In the genomic region with DNA sequence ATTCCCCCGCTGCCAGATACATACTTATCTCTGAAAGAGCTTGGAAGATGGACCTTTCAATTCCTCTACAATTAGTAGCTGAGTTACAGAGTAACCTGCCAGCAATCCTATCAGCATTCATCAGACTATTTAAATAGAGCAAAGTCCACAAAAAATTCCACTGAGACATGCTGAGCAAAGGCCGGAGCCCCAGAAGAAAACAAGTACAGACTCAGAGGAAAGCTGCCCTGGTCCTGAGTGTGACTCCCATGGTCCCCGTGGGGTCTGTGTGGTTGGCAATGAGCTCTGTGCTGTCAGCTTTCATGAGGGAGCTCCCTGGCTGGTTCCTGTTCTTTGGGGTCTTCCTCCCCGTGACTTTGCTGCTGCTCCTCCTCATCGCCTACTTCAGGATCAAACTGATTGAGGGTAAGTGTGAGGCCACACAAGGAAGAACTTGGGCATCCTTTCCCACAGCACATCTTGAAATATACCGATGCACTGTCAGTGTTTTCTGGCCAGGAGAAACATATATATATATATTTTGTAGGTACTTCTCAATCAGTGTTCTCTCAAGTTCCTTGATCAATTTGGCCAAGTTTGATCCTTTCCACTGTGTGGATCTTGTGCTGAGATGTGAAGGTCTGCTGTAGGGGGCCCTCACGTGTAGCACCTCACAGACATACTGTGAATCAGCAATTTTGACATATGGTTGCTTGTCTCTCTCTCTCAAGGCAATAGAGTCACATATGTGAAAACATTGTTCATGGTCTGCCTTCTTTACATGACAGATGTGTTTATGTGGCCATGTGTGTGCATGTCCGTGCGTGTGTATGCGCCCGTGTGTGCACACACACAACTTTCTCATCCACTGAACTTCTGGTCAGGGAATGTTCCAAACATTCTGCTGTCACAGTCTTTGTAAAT, we compare ENCODE assay signal across 1 cellular context.
TF ChIP-seq lines count a peak whose summit lies in the region.

Gene SMLR1 (plus strand): TSS at position 160 of the 903 bp plus-strand sequence. CDS start 8 bp downstream, at position 168.

TF ChIP-seq in HepG2, 621 proteins besides CTCF, POLR2A, EP300 and RAD21 (continued from another document and continues in another):
- TF ChIP-seq, protein P1, sequence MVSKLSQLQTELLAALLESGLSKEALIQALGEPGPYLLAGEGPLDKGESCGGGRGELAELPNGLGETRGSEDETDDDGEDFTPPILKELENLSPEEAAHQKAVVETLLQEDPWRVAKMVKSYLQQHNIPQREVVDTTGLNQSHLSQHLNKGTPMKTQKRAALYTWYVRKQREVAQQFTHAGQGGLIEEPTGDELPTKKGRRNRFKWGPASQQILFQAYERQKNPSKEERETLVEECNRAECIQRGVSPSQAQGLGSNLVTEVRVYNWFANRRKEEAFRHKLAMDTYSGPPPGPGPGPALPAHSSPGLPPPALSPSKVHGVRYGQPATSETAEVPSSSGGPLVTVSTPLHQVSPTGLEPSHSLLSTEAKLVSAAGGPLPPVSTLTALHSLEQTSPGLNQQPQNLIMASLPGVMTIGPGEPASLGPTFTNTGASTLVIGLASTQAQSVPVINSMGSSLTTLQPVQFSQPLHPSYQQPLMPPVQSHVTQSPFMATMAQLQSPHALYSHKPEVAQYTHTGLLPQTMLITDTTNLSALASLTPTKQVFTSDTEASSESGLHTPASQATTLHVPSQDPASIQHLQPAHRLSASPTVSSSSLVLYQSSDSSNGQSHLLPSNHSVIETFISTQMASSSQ (IDR thresholded peaks at IDR 0.05; ENCODE audit: low read depth) = peak; percentile 86
- TF ChIP-seq, protein P1 (CRISPR knock-in tag; IDR thresholded peaks at IDR 0.05; ENCODE audit: borderline replicate concordance) = peak; percentile 93
- TF ChIP-seq ZNF563 (CRISPR knock-in tag; IDR thresholded peaks at IDR 0.05) (peak; percentile 68; the same call in 1 of the 2 replicates), RFXAP (CRISPR knock-in tag; IDR thresholded peaks at IDR 0.05; ENCODE audit: borderline replicate concordance) (no peak), ZNF709 (CRISPR knock-in tag; IDR thresholded peaks at IDR 0.05) (peak; percentile 54; the same call in 1 of the 2 replicates), RBAK (CRISPR knock-in tag; IDR thresholded peaks at IDR 0.05) (no peak), MED1 (CRISPR knock-in tag; IDR thresholded peaks at IDR 0.05) (peak; percentile 92), NR2F2 (IDR thresholded peaks at IDR 0.05; ENCODE audit: borderline replicate concordance, low read depth) (peak; percentile 70), SMARCC2 (IDR thresholded peaks at IDR 0.05) (no peak), SOX6 (IDR thresholded peaks at IDR 0.05) (no peak), SOX6 (CRISPR knock-in tag; IDR thresholded peaks at IDR 0.05) (peak; percentile 89), BCL6 (CRISPR knock-in tag; IDR thresholded peaks at IDR 0.05) (peak; percentile 69; the same call in 1 of the 2 replicates), SP1 (IDR thresholded peaks at IDR 0.05) (no peak), SP1 (CRISPR knock-in tag; IDR thresholded peaks at IDR 0.05) (no peak), HDAC1 (CRISPR knock-in tag; IDR thresholded peaks at IDR 0.05) (peak; percentile 60), IKZF1 (IDR thresholded peaks at IDR 0.05) (no peak), SIN3B (IDR thresholded peaks at IDR 0.05; ENCODE audit: low read length) (no peak), WIZ (CRISPR knock-in tag; IDR thresholded peaks at IDR 0.05) (peak; percentile 35; the same call in 1 of the 2 replicates), ZFAT (CRISPR knock-in tag; conservative IDR thresholded peaks at IDR 0.05) (no peak), KLF16 (CRISPR knock-in tag; IDR thresholded peaks at IDR 0.05) (peak in 1 of 2 experiments; percentile 84; a peak in 2 of 4 replicates), MEF2D (CRISPR knock-in tag; IDR thresholded peaks at IDR 0.05) (no peak; the same call in 1 of the 2 replicates), ZBTB44 (CRISPR knock-in tag; IDR thresholded peaks at IDR 0.05) (no peak), FUBP1 (CRISPR knock-in tag; IDR thresholded peaks at IDR 0.05; ENCODE audit: borderline replicate concordance) (peak; percentile 93; the same call in 1 of the 2 replicates), ZBTB20 (CRISPR knock-in tag; IDR thresholded peaks at IDR 0.05; ENCODE audit: borderline replicate concordance, low read depth) (peak; percentile 16; the same call in 1 of the 2 replicates), SKI (IDR thresholded peaks at IDR 0.05; ENCODE audit: partially characterized antibody) (no peak), ZFP1 (CRISPR knock-in tag; IDR thresholded peaks at IDR 0.05) (no peak; the same call in 1 of the 2 replicates), MAFK (conservative IDR thresholded peaks at IDR 0.05 in 1 of 2, IDR thresholded peaks at IDR 0.05 in 1 of 2; ENCODE audit: low read length in 2 of 2) (peak; percentile 76 to 92), FOXA1 (IDR thresholded peaks at IDR 0.05) (no peak), FOXA1 (CRISPR knock-in tag; IDR thresholded peaks at IDR 0.05) (peak; percentile 37; the same call in 1 of the 2 replicates), MYNN (CRISPR knock-in tag; IDR thresholded peaks at IDR 0.05; ENCODE audit: low read depth) (peak; percentile 45; the same call in 1 of the 2 replicates), IRF2 (CRISPR knock-in tag; IDR thresholded peaks at IDR 0.05) (peak; percentile 74), ZNF577 (CRISPR knock-in tag; IDR thresholded peaks at IDR 0.05; ENCODE audit: borderline replicate concordance, low read depth) (no peak)
- TF ChIP-seq, protein P2, sequence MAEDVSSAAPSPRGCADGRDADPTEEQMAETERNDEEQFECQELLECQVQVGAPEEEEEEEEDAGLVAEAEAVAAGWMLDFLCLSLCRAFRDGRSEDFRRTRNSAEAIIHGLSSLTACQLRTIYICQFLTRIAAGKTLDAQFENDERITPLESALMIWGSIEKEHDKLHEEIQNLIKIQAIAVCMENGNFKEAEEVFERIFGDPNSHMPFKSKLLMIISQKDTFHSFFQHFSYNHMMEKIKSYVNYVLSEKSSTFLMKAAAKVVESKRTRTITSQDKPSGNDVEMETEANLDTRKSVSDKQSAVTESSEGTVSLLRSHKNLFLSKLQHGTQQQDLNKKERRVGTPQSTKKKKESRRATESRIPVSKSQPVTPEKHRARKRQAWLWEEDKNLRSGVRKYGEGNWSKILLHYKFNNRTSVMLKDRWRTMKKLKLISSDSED (CRISPR knock-in tag; IDR thresholded peaks at IDR 0.05) = no peak
- TF ChIP-seq, protein P3, sequence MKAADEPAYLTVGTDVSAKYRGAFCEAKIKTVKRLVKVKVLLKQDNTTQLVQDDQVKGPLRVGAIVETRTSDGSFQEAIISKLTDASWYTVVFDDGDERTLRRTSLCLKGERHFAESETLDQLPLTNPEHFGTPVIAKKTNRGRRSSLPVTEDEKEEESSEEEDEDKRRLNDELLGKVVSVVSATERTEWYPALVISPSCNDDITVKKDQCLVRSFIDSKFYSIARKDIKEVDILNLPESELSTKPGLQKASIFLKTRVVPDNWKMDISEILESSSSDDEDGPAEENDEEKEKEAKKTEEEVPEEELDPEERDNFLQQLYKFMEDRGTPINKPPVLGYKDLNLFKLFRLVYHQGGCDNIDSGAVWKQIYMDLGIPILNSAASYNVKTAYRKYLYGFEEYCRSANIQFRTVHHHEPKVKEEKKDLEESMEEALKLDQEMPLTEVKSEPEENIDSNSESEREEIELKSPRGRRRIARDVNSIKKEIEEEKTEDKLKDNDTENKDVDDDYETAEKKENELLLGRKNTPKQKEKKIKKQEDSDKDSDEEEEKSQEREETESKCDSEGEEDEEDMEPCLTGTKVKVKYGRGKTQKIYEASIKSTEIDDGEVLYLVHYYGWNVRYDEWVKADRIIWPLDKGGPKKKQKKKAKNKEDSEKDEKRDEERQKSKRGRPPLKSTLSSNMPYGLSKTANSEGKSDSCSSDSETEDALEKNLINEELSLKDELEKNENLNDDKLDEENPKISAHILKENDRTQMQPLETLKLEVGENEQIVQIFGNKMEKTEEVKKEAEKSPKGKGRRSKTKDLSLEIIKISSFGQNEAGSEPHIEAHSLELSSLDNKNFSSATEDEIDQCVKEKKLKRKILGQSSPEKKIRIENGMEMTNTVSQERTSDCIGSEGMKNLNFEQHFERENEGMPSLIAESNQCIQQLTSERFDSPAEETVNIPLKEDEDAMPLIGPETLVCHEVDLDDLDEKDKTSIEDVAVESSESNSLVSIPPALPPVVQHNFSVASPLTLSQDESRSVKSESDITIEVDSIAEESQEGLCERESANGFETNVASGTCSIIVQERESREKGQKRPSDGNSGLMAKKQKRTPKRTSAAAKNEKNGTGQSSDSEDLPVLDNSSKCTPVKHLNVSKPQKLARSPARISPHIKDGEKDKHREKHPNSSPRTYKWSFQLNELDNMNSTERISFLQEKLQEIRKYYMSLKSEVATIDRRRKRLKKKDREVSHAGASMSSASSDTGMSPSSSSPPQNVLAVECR (CRISPR knock-in tag; IDR thresholded peaks at IDR 0.05; ENCODE audit: borderline replicate concordance) = peak; percentile 66
- TF ChIP-seq, protein P4, sequence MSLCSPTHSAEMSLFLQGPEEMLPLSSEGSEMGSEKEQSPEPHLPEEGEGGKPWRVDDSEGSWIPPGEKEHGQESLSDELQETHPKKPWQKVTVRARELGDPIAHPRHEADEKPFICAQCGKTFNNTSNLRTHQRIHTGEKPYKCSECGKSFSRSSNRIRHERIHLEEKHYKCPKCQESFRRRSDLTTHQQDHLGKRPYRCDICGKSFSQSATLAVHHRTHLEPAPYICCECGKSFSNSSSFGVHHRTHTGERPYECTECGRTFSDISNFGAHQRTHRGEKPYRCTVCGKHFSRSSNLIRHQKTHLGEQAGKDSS (CRISPR knock-in tag; IDR thresholded peaks at IDR 0.05; ENCODE audit: borderline replicate concordance, low read depth) = peak; percentile 36; the same call in 1 of the 2 replicates
- TF ChIP-seq, protein P5, sequence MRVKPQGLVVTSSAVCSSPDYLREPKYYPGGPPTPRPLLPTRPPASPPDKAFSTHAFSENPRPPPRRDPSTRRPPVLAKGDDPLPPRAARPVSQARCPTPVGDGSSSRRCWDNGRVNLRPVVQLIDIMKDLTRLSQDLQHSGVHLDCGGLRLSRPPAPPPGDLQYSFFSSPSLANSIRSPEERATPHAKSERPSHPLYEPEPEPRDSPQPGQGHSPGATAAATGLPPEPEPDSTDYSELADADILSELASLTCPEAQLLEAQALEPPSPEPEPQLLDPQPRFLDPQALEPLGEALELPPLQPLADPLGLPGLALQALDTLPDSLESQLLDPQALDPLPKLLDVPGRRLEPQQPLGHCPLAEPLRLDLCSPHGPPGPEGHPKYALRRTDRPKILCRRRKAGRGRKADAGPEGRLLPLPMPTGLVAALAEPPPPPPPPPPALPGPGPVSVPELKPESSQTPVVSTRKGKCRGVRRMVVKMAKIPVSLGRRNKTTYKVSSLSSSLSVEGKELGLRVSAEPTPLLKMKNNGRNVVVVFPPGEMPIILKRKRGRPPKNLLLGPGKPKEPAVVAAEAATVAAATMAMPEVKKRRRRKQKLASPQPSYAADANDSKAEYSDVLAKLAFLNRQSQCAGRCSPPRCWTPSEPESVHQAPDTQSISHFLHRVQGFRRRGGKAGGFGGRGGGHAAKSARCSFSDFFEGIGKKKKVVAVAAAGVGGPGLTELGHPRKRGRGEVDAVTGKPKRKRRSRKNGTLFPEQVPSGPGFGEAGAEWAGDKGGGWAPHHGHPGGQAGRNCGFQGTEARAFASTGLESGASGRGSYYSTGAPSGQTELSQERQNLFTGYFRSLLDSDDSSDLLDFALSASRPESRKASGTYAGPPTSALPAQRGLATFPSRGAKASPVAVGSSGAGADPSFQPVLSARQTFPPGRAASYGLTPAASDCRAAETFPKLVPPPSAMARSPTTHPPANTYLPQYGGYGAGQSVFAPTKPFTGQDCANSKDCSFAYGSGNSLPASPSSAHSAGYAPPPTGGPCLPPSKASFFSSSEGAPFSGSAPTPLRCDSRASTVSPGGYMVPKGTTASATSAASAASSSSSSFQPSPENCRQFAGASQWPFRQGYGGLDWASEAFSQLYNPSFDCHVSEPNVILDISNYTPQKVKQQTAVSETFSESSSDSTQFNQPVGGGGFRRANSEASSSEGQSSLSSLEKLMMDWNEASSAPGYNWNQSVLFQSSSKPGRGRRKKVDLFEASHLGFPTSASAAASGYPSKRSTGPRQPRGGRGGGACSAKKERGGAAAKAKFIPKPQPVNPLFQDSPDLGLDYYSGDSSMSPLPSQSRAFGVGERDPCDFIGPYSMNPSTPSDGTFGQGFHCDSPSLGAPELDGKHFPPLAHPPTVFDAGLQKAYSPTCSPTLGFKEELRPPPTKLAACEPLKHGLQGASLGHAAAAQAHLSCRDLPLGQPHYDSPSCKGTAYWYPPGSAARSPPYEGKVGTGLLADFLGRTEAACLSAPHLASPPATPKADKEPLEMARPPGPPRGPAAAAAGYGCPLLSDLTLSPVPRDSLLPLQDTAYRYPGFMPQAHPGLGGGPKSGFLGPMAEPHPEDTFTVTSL (CRISPR knock-in tag; IDR thresholded peaks at IDR 0.05; ENCODE audit: borderline replicate concordance) = peak; percentile 49; the same call in 1 of the 2 replicates
